14 cellular contexts compared by ENCODE assay signal in genomic region chr11:43922974-43923326, GRCh38. TPM values are rescaled to one million over a fixed set of nuclear protein-coding genes. Genes with fewer than 3 reads are reported as not detected.
DNase-seq lines count a peak whose midpoint lies in the region; ATAC-seq and TF ChIP-seq lines count a peak whose summit lies in the region.
"Had no signal": no experiment of that assay in that cellular context is flagged by ENCODE, and none has a peak within 500 bp of the region (broad histone marks: within the 10 kb centered on the region; RNA-seq: fewer than 3 reads in every experiment).

No MANE protein-coding gene starts in this region.

- POLR2A ChIA-PET in AG04450 (lab: Yijun Ruan, JAX) = interaction anchor here (1.5 to 3.0 kb wide), 3 partner anchors 11 to 92 kb away, joined by 4 to 13 read pairs (median 10); partner anchors contain the start of gene C11orf96

- H3K36me3 ChIP-seq in right lobe of liver (peaks cover 0 to 10% (median 0%) of the 10 kb centered on the region in 4 donors), smooth muscle cell (ENCODE audit: low read depth) (no peaks in the 10 kb centered on the region)

- peak overlapping the region; percentile 95 for H3K27ac ChIP-seq in AG04450 (ENCODE audit: low read depth, low read length)
- H3K27ac ChIP-seq in caudate nucleus (ENCODE audit: low read depth, low read length) = peak overlapping the region; percentile 97
- H3K27ac ChIP-seq in right lobe of liver = peak overlapping the region; percentile 28 to 78 (median 68)
- peak overlapping the region; percentile 98 for H3K27ac ChIP-seq in smooth muscle cell (ENCODE audit: low read depth)

- peaks cover 0 to 27% (median 0%) of the 10 kb centered on the region in 4 donors for H3K4me1 ChIP-seq in right lobe of liver
- peaks cover 22% of the 10 kb centered on the region for H3K4me1 ChIP-seq in smooth muscle cell (ENCODE audit: low read depth)

- TF ChIP-seq CTCF in AG04450 (IDR thresholded peaks at IDR 0.05; ENCODE audit: low read depth, low read length) (no peak), right lobe of liver (IDR thresholded peaks at IDR 0.05) (no peak), smooth muscle cell (IDR thresholded peaks at IDR 0.05; ENCODE audit: borderline replicate concordance, insufficient read depth, poor library complexity, severe bottlenecking) (no peak)

- CTCF ChIA-PET in AG04450 (lab: Charles Lee) = interaction anchor here (1.1 to 1.6 kb wide), 3 partner anchors 33 to 171 kb away, joined by 3 to 6 read pairs (median 4); no protein-coding TSS in a partner anchor

- H2AFZ ChIP-seq in smooth muscle cell (ENCODE audit: low read depth) = no peak overlapping the region

- no peak overlapping the region for H3K4me3 ChIP-seq in AG04450 (ENCODE audit: low read depth, low read length)
- no peak overlapping the region for H3K4me3 ChIP-seq in right lobe of liver
- no peak overlapping the region for H3K4me3 ChIP-seq in smooth muscle cell
- H3K4me3 ChIP-seq: lung had no signal

- intact Hi-C loops in right lobe of liver (cut with DNase I) = no loop called here

- H3F3A ChIP-seq in smooth muscle cell (ENCODE audit: low read depth) = peaks cover 18% of the 10 kb centered on the region

- peak overlapping the region; percentile 60 for H3K4me2 ChIP-seq in smooth muscle cell

- no peaks in the 10 kb centered on the region for H3K27me3 ChIP-seq in AG04450 (ENCODE audit: control insufficient read depth, insufficient read depth, low read length)
- no peaks in the 10 kb centered on the region for H3K27me3 ChIP-seq in right lobe of liver
- no peaks in the 10 kb centered on the region for H3K27me3 ChIP-seq in smooth muscle cell (ENCODE audit: low read depth)

- WGBS in right lobe of liver (ENCODE audit: insufficient coverage, low coverage, low lambda C conversion rate, missing lambda C conversion rate) = 69% methylated on average over 5 of the region's 6 CpGs
- 43% methylated on average over 6 of the region's 6 CpGs for WGBS in smooth muscle cell (ENCODE audit: low lambda C conversion rate)

- peak overlapping the region; percentile 92 for H3K9ac ChIP-seq in smooth muscle cell (ENCODE audit: low read depth)

- H4K20me1 ChIP-seq in smooth muscle cell (ENCODE audit: low read depth) = no peaks in the 10 kb centered on the region

- ATAC-seq in right lobe of liver = no peak
- no peak for ATAC-seq in HG03521 (IDR thresholded peaks at IDR 0.05; ENCODE audit: unreplicated experiment)

- TF ChIP-seq POLR2A in right lobe of liver (IDR thresholded peaks at IDR 0.05) = no peak

- H3K9me3 ChIP-seq in AG04450 (ENCODE audit: control insufficient read depth, insufficient read depth, low read length) = no peaks in the 10 kb centered on the region
- H3K9me3 ChIP-seq in right lobe of liver = no peaks in the 10 kb centered on the region
- no peaks in the 10 kb centered on the region for H3K9me3 ChIP-seq in smooth muscle cell (replicated peaks; ENCODE audit: low read depth)

- DNase-seq in AG04450 (ENCODE audit: low read depth, low spot score) = no peak
- DNase-seq in caudate nucleus (lab: John Stamatoyannopoulos, UW) = peak in 1 of 61 donors; percentile 16
- DNase-seq in right lobe of liver = no peak
- no peak for DNase-seq in smooth muscle cell (lab: John Stamatoyannopoulos, UW; ENCODE audit: unreplicated experiment)
- DNase-seq in SIG-M5 (lab: John Stamatoyannopoulos, UW) = no peak
- no peak for DNase-seq in NCI-H774 (lab: John Stamatoyannopoulos, UW)
- DNase-seq in NCI-H2081 treated with DMSO at 0.1 percent for 48 hours (lab: John Stamatoyannopoulos, UW) = no peak
- DNase-seq: activated naive CD4-positive, alpha-beta T cell; cortex of kidney; DMS 273 treated with DMSO at 0.1 percent for 48 hours; NCI-H187 had no signal

- no peaks in the 10 kb centered on the region for H3K79me2 ChIP-seq in smooth muscle cell (ENCODE audit: low read depth)

RNA-seq across cellular contexts. Expression of gene C11orf96, which starts 19.5 kb away (rescaled TPM):
- polyA plus RNA-seq in AG04450 (2011; rRNA removed) (0.87 and 1.2 TPM in 2 replicates), smooth muscle cell (22.1 and 24.3 TPM in 2 replicates)
- 0.46 and 0.52 TPM in 2 replicates for polyA minus RNA-seq in AG04450 (2011; rRNA and poly(A)+ RNA removed)
- total RNA-seq in right lobe of liver (100 to 1,000 TPM in 1 of 6 experiments, 10 to 100 TPM in 2, 1 to 10 TPM in 3; 5.4 to 115 (median 27.7) TPM), smooth muscle cell (39.9 and 50.5 TPM in 2 replicates)
- total RNA-seq: LHCN-M2 had no signal

RNA-seq across cellular contexts. Expression of gene ALKBH3, which starts 42.3 kb away (rescaled TPM):
- polyA plus RNA-seq in AG04450 (2011; rRNA removed) (35.0 and 36.5 TPM in 2 replicates), smooth muscle cell (29.9 and 37.1 TPM in 2 replicates)
- polyA minus RNA-seq in AG04450 (2011; rRNA and poly(A)+ RNA removed) = 21.2 and 25.0 TPM in 2 replicates
- total RNA-seq in right lobe of liver (10 to 100 TPM; 11.2 to 20.2 (median 17.0) TPM), smooth muscle cell (31.7 and 34.3 TPM in 2 replicates)
